8 cellular contexts compared by ENCODE assay signal in the genomic region with DNA sequence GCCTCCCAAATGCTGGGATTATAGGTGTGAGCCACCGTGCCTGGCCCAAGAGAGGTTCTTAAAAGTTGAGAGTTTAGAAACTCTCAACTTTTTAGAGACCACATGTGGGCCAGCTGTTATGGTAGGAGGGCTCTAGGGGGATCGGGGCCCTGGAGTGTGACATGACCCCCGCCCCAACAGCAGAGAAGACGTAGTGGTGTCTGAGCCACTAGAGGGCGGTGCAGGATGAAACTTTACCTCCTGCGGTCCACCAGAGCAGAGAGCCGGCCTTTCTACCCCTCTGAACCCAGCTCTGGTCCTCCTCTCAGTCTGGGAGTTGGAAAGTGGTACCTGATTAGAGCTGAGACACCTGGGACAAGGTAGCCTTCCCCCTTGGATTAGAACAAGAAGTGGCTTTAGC. TPM values are rescaled to one million over a fixed set of nuclear protein-coding genes. Genes with fewer than 3 reads are reported as not detected.
A peak's percentile ranks its signal among the peaks of the same experiment; 100 is the strongest.
DNase-seq lines count a peak whose midpoint lies in the region; ATAC-seq, FAIRE-seq and TF ChIP-seq lines count a peak whose summit lies in the region.

No MANE protein-coding gene starts in this region.

- intact Hi-C loops in Panc1 (cut with micrococcal nuclease; ENCODE audit: unreplicated experiment) (loop anchor here (1.0 kb wide), 1 partner anchor 40 kb away; no protein-coding TSS in a partner anchor), posterior vena cava (cut with DNase I) (loop anchor here in 1 of 2 donors (5.0 kb wide), 1 partner anchor 34 kb away; no protein-coding TSS in a partner anchor)

- H3K9me3 ChIP-seq in Panc1 (ENCODE audit: control insufficient read depth, insufficient read depth, low read depth, low read length) (no peaks in the 10 kb centered on the region), gastroesophageal sphincter (no peaks in the 10 kb centered on the region)

- POLR2A ChIA-PET in Panc1 (lab: Charles Lee): no interaction called here

- in situ Hi-C loops in Panc1 (cut with HindIII; ENCODE audit: low pct_unique_long_range_greater_than_20kb, low sequenced_read_pairs): no loop called here

- no TSS peak for BruUV-seq in Panc1 (replicated peaks; lab: Mats Ljungman, UMichigan)

- CTCF ChIA-PET in Panc1 (lab: Charles Lee): interaction anchor here (0.6 to 2.3 kb wide), 4 partner anchors 37 to 115 kb away, joined by 3 to 21 read pairs (median 7); a partner anchor contains a TSS

- H3K4me1 ChIP-seq in Panc1 (ENCODE audit: control insufficient read depth, insufficient read depth, low read length) (no peaks in the 10 kb centered on the region), gastroesophageal sphincter (peaks cover 0 to 7% (median 0%) of the 10 kb centered on the region in 3 donors)

- DNase-seq in D721Med (ENCODE audit: insufficient read length, low spot score) (peak; percentile 94), KG1 (lab: John Stamatoyannopoulos, UW) (peak; percentile 29), Panc1 (ENCODE audit: low read depth, low spot score) (no peak), posterior vena cava (ENCODE audit: low spot score) (peak; percentile 87), middle frontal gyrus (ENCODE audit: extremely low spot score, low spot score) (no peak)
- DNase-seq in activated gamma-delta T cell treated with anti-CD3 and anti-CD28 coated beads, Interleukin-2, amount 50 U/mL, for 16 hours (ENCODE audit: low read depth): peak; percentile 13

- no peak for FAIRE-seq in D721Med (lab: Jason Lieb, UNC)

- WGBS in gastroesophageal sphincter (ENCODE audit: low coverage in 1 of 2), 2 donors: 28% methylated on average over 6 of the region's 7 CpGs; no CpG with 5 or more reads in 1 of the 2 donors

- TF ChIP-seq CTCF in D721Med (IDR thresholded peaks at IDR 0.05; ENCODE audit: insufficient read depth, missing control alignments): peak; percentile 96
- no peak; the same call in 1 of the 2 replicates for TF ChIP-seq CTCF in Panc1 (IDR thresholded peaks at IDR 0.05)
- TF ChIP-seq CTCF in gastroesophageal sphincter (IDR thresholded peaks at IDR 0.05): peak in 3 of 4 experiments; percentile 52 to 74 (median 65)

- H3K36me3 ChIP-seq in Panc1 (ENCODE audit: control insufficient read depth, insufficient read depth, low read length) (peaks cover 4% of the 10 kb centered on the region; the same call in 1 of the 2 replicates), gastroesophageal sphincter (peaks cover 0 to 100% of the 10 kb centered on the region in 2 donors)

- H3K4me3 ChIP-seq in Panc1 (ENCODE audit: low read depth in 2 of 2, low read length in 2 of 2) (no peak overlapping the region), gastroesophageal sphincter (no peak overlapping the region)

- H3K27me3 ChIP-seq in Panc1 (ENCODE audit: control insufficient read depth, insufficient read depth, low read length) (no peaks in the 10 kb centered on the region), gastroesophageal sphincter (no peaks in the 10 kb centered on the region)

- TF ChIP-seq POLR2A in gastroesophageal sphincter (IDR thresholded peaks at IDR 0.05): no peak

- ATAC-seq in Panc1: peak; percentile 85
- no peak for ATAC-seq in gastroesophageal sphincter
- ATAC-seq in GM21528 (IDR thresholded peaks at IDR 0.05; ENCODE audit: low FRiP score, unreplicated experiment): no peak

- H3K27ac ChIP-seq in Panc1 (ENCODE audit: low read length): no peak overlapping the region
- H3K27ac ChIP-seq in gastroesophageal sphincter: no peak overlapping the region

- no peak for TF ChIP-seq EP300 in gastroesophageal sphincter (IDR thresholded peaks at IDR 0.05)

RNA-seq across cellular contexts. Expression of a gene that starts 7.4 kb away (rescaled TPM):
- total RNA-seq in Panc1 (2021; ENCODE audit: unreplicated experiment) (193 TPM), gastroesophageal sphincter (10 to 100 TPM; 43.8 to 98.8 (median 63.8) TPM), posterior vena cava (10 to 100 TPM; 80.3 to 95.8 TPM)
- polyA plus RNA-seq in Panc1 (2012; ENCODE audit: insufficient read length): 137 TPM

RNA-seq across cellular contexts. Expression of a gene that starts 20.6 kb away (rescaled TPM):
- total RNA-seq in Panc1 (2021; ENCODE audit: unreplicated experiment): 0.18 TPM
- polyA plus RNA-seq in Panc1 (2012; ENCODE audit: insufficient read length): not detected
- 1 to 10 TPM in 1 of 4 donors, under 1 TPM in 1, not detected in 2; 0.19 to 3.5 TPM for total RNA-seq in gastroesophageal sphincter
- total RNA-seq in posterior vena cava: not detected

RNA-seq across cellular contexts. Expression of a gene that starts 37.0 kb away (rescaled TPM):
- 20.1 TPM for total RNA-seq in Panc1 (2021; ENCODE audit: unreplicated experiment)
- polyA plus RNA-seq in Panc1 (2012; ENCODE audit: insufficient read length): 19.3 TPM
- total RNA-seq in gastroesophageal sphincter: 10 to 100 TPM; 20.3 to 43.9 (median 21.9) TPM
- total RNA-seq in posterior vena cava: 10 to 100 TPM; 14.5 to 18.8 TPM

RNA-seq across cellular contexts. Expression of a gene that starts 59.3 kb away (rescaled TPM):
- 5.4 TPM for total RNA-seq in Panc1 (2021; ENCODE audit: unreplicated experiment)
- polyA plus RNA-seq in Panc1 (2012; ENCODE audit: insufficient read length): 5.3 TPM
- total RNA-seq in gastroesophageal sphincter: 10 to 100 TPM; 40.6 to 75.5 (median 49.4) TPM
- 100 to 1,000 TPM in 1 of 2 donors, 10 to 100 TPM in 1; 75.0 to 136 TPM for total RNA-seq in posterior vena cava

Comparison
In these comparisons a context has a peak if more than half of its experiments do, and no peak if none do; other contexts are left out.
1. DNase-seq: peak in D721Med (single experiment), KG1 (single experiment), activated gamma-delta T cell treated with anti-CD3 and anti-CD28 coated beads, Interleukin-2, amount 50 U/mL, for 16 hours (single experiment) and posterior vena cava (single experiment); none in Panc1 (single experiment) and middle frontal gyrus (single experiment).